ENCODE assay signal across 8 cellular contexts in the genomic region with DNA sequence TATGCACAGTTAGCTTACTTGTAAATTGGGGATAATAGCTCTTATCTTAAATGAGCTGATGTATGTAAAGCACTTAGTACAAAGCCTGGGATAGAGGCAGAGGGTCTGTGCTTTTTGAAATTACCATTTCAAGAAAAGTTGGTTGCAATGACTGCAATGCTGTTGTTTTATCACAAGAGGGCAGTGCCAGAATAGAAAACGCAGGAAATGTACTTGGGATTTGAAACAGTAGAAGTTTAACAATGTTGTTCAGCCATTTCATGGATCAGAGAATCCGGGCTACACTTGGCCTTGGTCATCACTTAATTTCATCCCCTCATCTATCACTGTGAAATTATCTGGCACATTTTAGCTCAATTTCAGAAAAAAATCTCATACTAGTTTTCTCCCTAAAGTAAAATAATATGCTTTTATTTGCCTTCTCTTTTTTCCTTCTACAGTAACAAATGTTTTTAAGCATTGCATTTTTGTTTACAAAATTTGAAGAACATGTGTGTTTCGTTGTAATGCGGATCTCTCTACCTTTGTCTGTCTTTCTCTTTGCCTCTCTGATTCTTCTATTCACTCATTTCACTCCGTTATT.
DNase-seq lines count a peak whose midpoint lies in the region; ATAC-seq and TF ChIP-seq lines count a peak whose summit lies in the region.

No MANE protein-coding gene starts in this region.

- H3K9ac ChIP-seq in parathyroid adenoma, result no peak overlapping the region

- no peak overlapping the region for H3K27ac ChIP-seq in parathyroid adenoma

- H3K79me2 ChIP-seq in parathyroid adenoma, result no peaks in the 10 kb centered on the region

- no peaks in the 10 kb centered on the region for H3K9me3 ChIP-seq in parathyroid adenoma (ENCODE audit: control insufficient read depth, low read length)

- TF ChIP-seq CTCF in GM06990 (IDR thresholded peaks at IDR 0.05; ENCODE audit: insufficient read depth, low read length, poor library complexity, severe bottlenecking) (peak; percentile 77), parathyroid adenoma (IDR thresholded peaks at IDR 0.05) (peak; percentile 91)

- H3K4me3 ChIP-seq in GM06990 (replicated peaks; ENCODE audit: low read depth, low read length) (no peak overlapping the region), parathyroid adenoma (ENCODE audit: low read depth, low read length) (no peak overlapping the region)

- H3K36me3 ChIP-seq in GM06990 (ENCODE audit: control insufficient read depth, insufficient read depth, low read length) (no peaks in the 10 kb centered on the region), parathyroid adenoma (ENCODE audit: control insufficient read depth, insufficient read depth, low read length) (no peaks in the 10 kb centered on the region)

- H3K4me1 ChIP-seq in parathyroid adenoma, result no peaks in the 10 kb centered on the region

- DNase-seq in GM06990 (ENCODE audit: extremely low read depth, insufficient read length) (peak; percentile 11), NCI-H1105 treated with DMSO at 0.1 percent for 48 hours (lab: John Stamatoyannopoulos, UW) (peak; percentile 76), SKM-1 treated with dmso at 0.1 percent for 144 hours (lab: John Stamatoyannopoulos, UW; ENCODE audit: unreplicated experiment) (peak; percentile 54), fibroblast of the conjunctiva (ENCODE audit: low read depth) (peak; percentile 37)
- no peak for DNase-seq in activated effector memory CD4-positive, alpha-beta T cell treated with anti-CD3 and anti-CD28 coated beads, Interleukin-2, amount 50 U/mL, for 16 hours
- no peak for DNase-seq in NK-92 treated with Interleukin-12 subunit alpha and Interleukin-12 subunit beta, amount 100 ng/mL, for 24 hours (lab: John Stamatoyannopoulos, UW)

- no peaks in the 10 kb centered on the region for H3K27me3 ChIP-seq in GM06990 (replicated peaks; ENCODE audit: control insufficient read depth, insufficient read depth, low read length)
- no peaks in the 10 kb centered on the region for H3K27me3 ChIP-seq in parathyroid adenoma (ENCODE audit: control insufficient read depth, insufficient read depth, low read length)

- no peak overlapping the region for H3K4me2 ChIP-seq in parathyroid adenoma (ENCODE audit: low read length)

- ATAC-seq in HG03354 (IDR thresholded peaks at IDR 0.05; ENCODE audit: poor library complexity, severe bottlenecking, unreplicated experiment), result no peak

- H2AFZ ChIP-seq in parathyroid adenoma, result peak overlapping the region; percentile 34

Comparison
In these comparisons a context has a peak if more than half of its experiments do, and no peak if none do; other contexts are left out.
1. DNase-seq: peak in GM06990 (single experiment), NCI-H1105 treated with DMSO at 0.1 percent for 48 hours (single experiment), SKM-1 treated with dmso at 0.1 percent for 144 hours (single experiment) and fibroblast of the conjunctiva (single experiment); none in activated effector memory CD4-positive, alpha-beta T cell treated with anti-CD3 and anti-CD28 coated beads, Interleukin-2, amount 50 U/mL, for 16 hours (single experiment) and NK-92 treated with Interleukin-12 subunit alpha and Interleukin-12 subunit beta, amount 100 ng/mL, for 24 hours (single experiment).